In the genomic region with DNA sequence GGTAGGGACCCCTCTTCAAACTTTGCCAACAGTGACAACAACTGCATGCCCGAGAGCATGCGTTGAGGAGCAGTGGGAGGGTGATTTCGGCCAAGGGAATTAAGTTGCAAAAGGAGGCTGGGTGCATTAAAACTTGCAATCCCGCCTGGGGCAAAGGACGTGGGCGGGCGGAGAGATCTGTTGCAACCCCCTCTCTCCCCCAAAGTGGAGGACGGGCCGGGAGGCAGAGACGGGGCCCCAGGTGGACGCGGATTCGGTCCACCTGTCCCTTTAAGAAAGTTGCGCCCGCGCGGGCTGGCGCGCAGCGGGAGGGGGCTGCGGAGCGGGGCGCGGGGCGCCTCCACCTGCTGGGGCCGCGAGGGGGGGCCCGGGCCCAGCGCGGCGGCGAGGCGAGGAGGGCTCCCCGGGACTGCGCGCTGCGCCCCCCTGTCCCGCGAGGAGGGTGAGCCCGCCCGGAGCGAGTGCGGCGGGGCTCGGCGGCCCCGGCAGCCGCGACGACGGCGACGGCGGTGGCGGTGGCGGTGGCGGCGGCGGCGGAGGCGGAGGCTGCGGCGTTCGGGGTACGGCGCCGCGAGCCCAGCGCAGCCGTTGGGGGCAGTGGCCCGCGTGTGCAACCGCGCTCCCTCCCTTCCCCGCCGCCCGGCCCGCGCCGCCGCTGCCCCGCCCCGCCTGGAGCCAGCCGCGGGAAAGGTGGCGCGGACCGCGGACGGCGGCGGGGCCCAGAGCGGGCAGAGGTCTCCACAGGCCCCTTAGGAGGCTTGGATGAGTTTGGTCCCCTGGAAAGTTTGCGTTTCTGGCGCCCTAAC, we compare ENCODE assay signal across 8 cellular contexts. TPM values are rescaled to one million over a fixed set of nuclear protein-coding genes. Genes with fewer than 3 reads are reported as not detected.
DNase-seq lines count a peak whose midpoint lies in the region; ATAC-seq, FAIRE-seq and TF ChIP-seq lines count a peak whose summit lies in the region.

No MANE protein-coding gene starts in this region.

- H3K27ac ChIP-seq in left ventricle myocardium inferior (replicated peaks), result no peak overlapping the region
- no peak overlapping the region for H3K27ac ChIP-seq in sigmoid colon
- no peak overlapping the region for H3K27ac ChIP-seq in small intestine (ENCODE audit: low read depth in 1 of 2, low read length in 1 of 2)

- H3K36me3 ChIP-seq in left ventricle myocardium inferior (no peaks in the 10 kb centered on the region), sigmoid colon (no peaks in the 10 kb centered on the region), small intestine (ENCODE audit: control insufficient read depth in 2 of 2, insufficient read depth in 2 of 2, low read length in 2 of 2) (no peaks in the 10 kb centered on the region)

- peak; percentile 17 for DNase-seq in activated CD4-positive, alpha-beta T cell treated with anti-CD3 and anti-CD28 coated beads for 48 hours
- no peak for DNase-seq in activated CD4-positive, alpha-beta T cell treated with anti-CD3 and anti-CD28 coated beads, Interleukin-2, amount 50 U/mL, for 1 hour
- no peak for DNase-seq in left ventricle myocardium inferior
- DNase-seq in sigmoid colon, result no peak
- no peak for DNase-seq in small intestine
- DNase-seq in NCI-H524 treated with DMSO at 0.1 percent for 48 hours (lab: John Stamatoyannopoulos, UW), result no peak
- no peak for DNase-seq in midbrain (lab: John Stamatoyannopoulos, UW)

- no peak for TF ChIP-seq EP300 in sigmoid colon (IDR thresholded peaks at IDR 0.05)

- WGBS in sigmoid colon, 2 donors, result 1% methylated on average over 95 of the region's 95 CpGs
- 0 to 1% (median 0%) methylated on average over 19 to 95 of the region's 95 CpGs for WGBS in small intestine, 3 donors

- H3K27me3 ChIP-seq in left ventricle myocardium inferior (ENCODE audit: low read depth) (peaks cover 70% of the 10 kb centered on the region), sigmoid colon (peaks cover 7 to 46% (median 10%) of the 10 kb centered on the region in 3 donors), small intestine (ENCODE audit: control insufficient read depth in 2 of 2, insufficient read depth in 2 of 2, low read length in 2 of 2) (peaks cover 9 to 24% of the 10 kb centered on the region in 2 donors)

- TF ChIP-seq CTCF in left ventricle myocardium inferior (IDR thresholded peaks at IDR 0.05; ENCODE audit: borderline replicate concordance) (no peak), sigmoid colon (IDR thresholded peaks at IDR 0.05) (no peak)

- H3K9me3 ChIP-seq in left ventricle myocardium inferior (replicated peaks) (no peaks in the 10 kb centered on the region), sigmoid colon (no peaks in the 10 kb centered on the region), small intestine (ENCODE audit: control insufficient read depth, low read depth) (no peaks in the 10 kb centered on the region)

- peaks cover 17% of the 10 kb centered on the region for H3K4me1 ChIP-seq in left ventricle myocardium inferior
- H3K4me1 ChIP-seq in sigmoid colon, result peaks cover 0 to 18% (median 17%) of the 10 kb centered on the region in 4 donors
- peaks cover 0 to 3% of the 10 kb centered on the region in 2 donors for H3K4me1 ChIP-seq in small intestine (ENCODE audit: control insufficient read depth in 2 of 2, insufficient read depth in 1 of 2, low read depth in 1 of 2, low read length in 1 of 2)

- intact Hi-C loops in left ventricle myocardium inferior (cut with micrococcal nuclease), result no loop called here
- intact Hi-C loops in sigmoid colon (cut with DNase I), result no loop called here

- H3K4me3 ChIP-seq in left ventricle myocardium inferior (peak overlapping the region; percentile 64), sigmoid colon (peak overlapping the region; percentile 25 to 59 (median 50)), small intestine (ENCODE audit: low read depth in 1 of 2, low read length in 2 of 2) (peak overlapping the region in 1 of 2 donors; percentile 52)

- no peak for TF ChIP-seq POLR2A in sigmoid colon (IDR thresholded peaks at IDR 0.05)

- no peak for FAIRE-seq in small intestine (lab: Jason Lieb, UNC)

- ATAC-seq in SK-N-SH treated with all-trans-retinoic acid at 6 μM for 48 hours, result peak; percentile 25; the same call in 2 of the 3 replicates

TF ChIP-seq in SK-N-SH treated with all-trans-retinoic acid at 6 μM for 48 hours, 23 proteins besides CTCF, POLR2A, EP300 and RAD21:
- no peak for TF ChIP-seq TCF4 (CRISPR knock-in tag; IDR thresholded peaks at IDR 0.05; ENCODE audit: borderline replicate concordance)
- TF ChIP-seq, protein P1, sequence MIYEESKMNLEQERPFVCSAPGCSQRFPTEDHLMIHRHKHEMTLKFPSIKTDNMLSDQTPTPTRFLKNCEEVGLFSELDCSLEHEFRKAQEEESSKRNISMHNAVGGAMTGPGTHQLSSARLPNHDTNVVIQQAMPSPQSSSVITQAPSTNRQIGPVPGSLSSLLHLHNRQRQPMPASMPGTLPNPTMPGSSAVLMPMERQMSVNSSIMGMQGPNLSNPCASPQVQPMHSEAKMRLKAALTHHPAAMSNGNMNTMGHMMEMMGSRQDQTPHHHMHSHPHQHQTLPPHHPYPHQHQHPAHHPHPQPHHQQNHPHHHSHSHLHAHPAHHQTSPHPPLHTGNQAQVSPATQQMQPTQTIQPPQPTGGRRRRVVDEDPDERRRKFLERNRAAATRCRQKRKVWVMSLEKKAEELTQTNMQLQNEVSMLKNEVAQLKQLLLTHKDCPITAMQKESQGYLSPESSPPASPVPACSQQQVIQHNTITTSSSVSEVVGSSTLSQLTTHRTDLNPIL (CRISPR knock-in tag; IDR thresholded peaks at IDR 0.05; ENCODE audit: low read depth), result no peak
- TF ChIP-seq SNAI2 (CRISPR knock-in tag; IDR thresholded peaks at IDR 0.05), result no peak
- TF ChIP-seq GLIS3 (CRISPR knock-in tag; IDR thresholded peaks at IDR 0.05), result no peak
- no peak for TF ChIP-seq ARNTL (CRISPR knock-in tag; IDR thresholded peaks at IDR 0.05; ENCODE audit: borderline replicate concordance, low read depth)
- TF ChIP-seq CSRNP3 (CRISPR knock-in tag; IDR thresholded peaks at IDR 0.05), result no peak
- no peak for TF ChIP-seq ZFP30 (CRISPR knock-in tag; IDR thresholded peaks at IDR 0.05)
- TF ChIP-seq RARB (CRISPR knock-in tag; IDR thresholded peaks at IDR 0.05), result no peak
- no peak for TF ChIP-seq ISL1 (CRISPR knock-in tag; IDR thresholded peaks at IDR 0.05)
- no peak for TF ChIP-seq ZC3H10 (CRISPR knock-in tag; IDR thresholded peaks at IDR 0.05)
- TF ChIP-seq ESRRG (CRISPR knock-in tag; IDR thresholded peaks at IDR 0.05), result no peak

RNA-seq across cellular contexts. Expression of gene FOXN4, which starts 0.6 kb away (rescaled TPM):
- total RNA-seq in left ventricle myocardium inferior, result not detected
- 1 to 10 TPM in 1 of 4 donors, under 1 TPM in 1, not detected in 2; 0.41 to 1.9 TPM for total RNA-seq in sigmoid colon
- polyA plus RNA-seq in sigmoid colon, result under 1 TPM in 1 of 3 donors, not detected in 2; 0.06 TPM
- polyA plus RNA-seq in small intestine, result not detected

RNA-seq across cellular contexts. Expression of gene MYO1H, which starts 38.1 kb away (rescaled TPM):
- total RNA-seq in left ventricle myocardium inferior (0.16 TPM), sigmoid colon (not detected)
- polyA plus RNA-seq in sigmoid colon (under 1 TPM in 1 of 3 donors, not detected in 2; 0.07 TPM), small intestine (not detected)
